ENCODE assay signal across 18 cellular contexts in genomic region chr20:17772005-17772343, GRCh38.
A peak's percentile ranks its signal among the peaks of the same experiment; 100 is the strongest.
DNase-seq lines count a peak whose midpoint lies in the region; ATAC-seq, FAIRE-seq and TF ChIP-seq lines count a peak whose summit lies in the region.
"Had no signal": no experiment of that assay in that cellular context is flagged by ENCODE, and none has a peak within 500 bp of the region (broad histone marks: within the 10 kb centered on the region; RNA-seq: fewer than 3 reads in every experiment).

No MANE protein-coding gene starts in this region.

- H3K4me1 ChIP-seq in H1 (replicated peaks in 1 of 4; ENCODE audit: control insufficient read depth in 3 of 4, insufficient read depth in 4 of 4, low read length in 3 of 4) (peaks cover 0 to 2% (median 1%) of the 10 kb centered on the region in 4 experiments; a peak in 2 of 7 replicates), upper lobe of right lung (peaks cover 3% of the 10 kb centered on the region), colonic mucosa (no peaks in the 10 kb centered on the region), sigmoid colon (no peaks in the 10 kb centered on the region)

- CTCF ChIA-PET in activated naive CD4-positive, alpha-beta T cell treated with anti-CD3 and anti-CD28 coated beads for 36 hours (lab: Charles Lee), result interaction anchor here (1.2 kb wide), 1 partner anchor 85 kb away, joined by 6 read pairs; no protein-coding TSS in a partner anchor
- CTCF ChIA-PET in H1 (lab: Charles Lee; ENCODE audit: partially characterized antibody), result interaction anchor here (0.8 to 1.6 kb wide), 3 partner anchors 16 to 167 kb away, joined by 3 read pairs; no protein-coding TSS in a partner anchor

- no peaks in the 10 kb centered on the region for H4K20me1 ChIP-seq in H1 (replicated peaks in 1 of 2; ENCODE audit: control insufficient read depth in 1 of 2, insufficient read depth in 2 of 2, low read length in 2 of 2)
- no peaks in the 10 kb centered on the region for H4K20me1 ChIP-seq in neural cell (ENCODE audit: insufficient read depth)

- H2AFZ ChIP-seq in H1 (ENCODE audit: low read length), result peak overlapping the region; percentile 36; the same call in 1 of the 2 replicates
- H2AFZ ChIP-seq in neural cell (ENCODE audit: low read depth, low read length), result peak overlapping the region; percentile 22

- TF ChIP-seq RAD21 in H1 (IDR thresholded peaks at IDR 0.05 in 1 of 2, conservative IDR thresholded peaks at IDR 0.05 in 1 of 2; ENCODE audit: low read depth in 2 of 2, low read length in 2 of 2) (no peak), neural cell (conservative IDR thresholded peaks at IDR 0.05) (no peak)

- H3K27me3 Mint-ChIP-seq in activated naive CD4-positive, alpha-beta T cell treated with anti-CD3 and anti-CD28 coated beads, Interleukin-2, amount 50 U/mL, for 24 hours, result peaks cover 3% of the 10 kb centered on the region
- no peaks in the 10 kb centered on the region for H3K27me3 Mint-ChIP-seq in activated naive CD4-positive, alpha-beta T cell treated with anti-CD3 and anti-CD28 coated beads for 36 hours (ENCODE audit: low read depth)

- H3K4me3 ChIP-seq in H1 (ENCODE audit: extremely low read depth in 1 of 4, insufficient read depth in 2 of 4, low read depth in 3 of 4, low read length in 4 of 4) (no peak overlapping the region), neural cell (ENCODE audit: low read length) (no peak overlapping the region), upper lobe of right lung (no peak overlapping the region), colonic mucosa (no peak overlapping the region), sigmoid colon (no peak overlapping the region)

- intact Hi-C loops in activated naive CD4-positive, alpha-beta T cell treated with anti-CD3 and anti-CD28 coated beads for 36 hours (cut with micrococcal nuclease), result no loop called here
- intact Hi-C loops in upper lobe of right lung (cut with DNase I), result no loop called here
- intact Hi-C loops in colonic mucosa (cut with DNase I), result no loop called here
- intact Hi-C loops in sigmoid colon (cut with DNase I), result no loop called here

- no peaks in the 10 kb centered on the region for H3K4me1 Mint-ChIP-seq in activated naive CD4-positive, alpha-beta T cell treated with anti-CD3 and anti-CD28 coated beads, Interleukin-2, amount 50 U/mL, for 24 hours
- no peaks in the 10 kb centered on the region for H3K4me1 Mint-ChIP-seq in activated naive CD4-positive, alpha-beta T cell treated with anti-CD3 and anti-CD28 coated beads for 36 hours (ENCODE audit: low read depth)

- POLR2A ChIA-PET in H1 (lab: Charles Lee; ENCODE audit: partially characterized antibody), result no interaction called here

- no peak for TF ChIP-seq POLR2A in H1 (IDR thresholded peaks at IDR 0.05; ENCODE audit: control extremely low read depth in 1 of 2, low read depth in 2 of 2, low read length in 2 of 2)
- TF ChIP-seq POLR2A in sigmoid colon (IDR thresholded peaks at IDR 0.05), result no peak

- no peaks in the 10 kb centered on the region for H3K9me2 ChIP-seq in neural cell (ENCODE audit: insufficient read depth, low read length)

- H4K5ac ChIP-seq in H1 (ENCODE audit: insufficient read length, low read depth, low read length), result no peak overlapping the region

- H3K36me3 ChIP-seq in H1 (ENCODE audit: control insufficient read depth in 2 of 4, insufficient read depth in 4 of 4, low read length in 3 of 4) (no peaks in the 10 kb centered on the region), neural cell (ENCODE audit: insufficient read depth, low read length) (no peaks in the 10 kb centered on the region), upper lobe of right lung (no peaks in the 10 kb centered on the region), colonic mucosa (no peaks in the 10 kb centered on the region), sigmoid colon (no peaks in the 10 kb centered on the region)

- no peaks in the 10 kb centered on the region; the same call in 1 of the 2 replicates for H3K79me1 ChIP-seq in H1 (ENCODE audit: low read depth, low read length)

- no peak overlapping the region for H2BK120ac ChIP-seq in H1 (replicated peaks; ENCODE audit: low read depth, low read length)

- no peak overlapping the region for H3K4me2 ChIP-seq in H1 (ENCODE audit: insufficient read depth in 1 of 2, low read depth in 2 of 2, low read length in 2 of 2)
- H3K4me2 ChIP-seq in neural cell (ENCODE audit: low read length), result no peak overlapping the region

- no peak overlapping the region for H3K9ac ChIP-seq in H1 (replicated peaks in 1 of 4; ENCODE audit: extremely low read depth in 1 of 4, low read depth in 3 of 4, low read length in 3 of 4)
- no peak overlapping the region for H3K9ac ChIP-seq in neural cell (ENCODE audit: low read length)
- no peak overlapping the region for H3K9ac ChIP-seq in colonic mucosa (ENCODE audit: low read depth in 2 of 2, low read length in 2 of 2)

- TF ChIP-seq EP300 in H1 (IDR thresholded peaks at IDR 0.05; ENCODE audit: borderline replicate concordance in 1 of 2, low read depth in 2 of 2, low read length in 2 of 2), result no peak
- TF ChIP-seq EP300 in neural cell (conservative IDR thresholded peaks at IDR 0.05; ENCODE audit: poor library complexity, severe bottlenecking), result no peak
- no peak for TF ChIP-seq EP300 in sigmoid colon (IDR thresholded peaks at IDR 0.05)

- H2BK5ac ChIP-seq in H1 (ENCODE audit: low read depth, low read length), result no peak overlapping the region

- H3K27ac Mint-ChIP-seq in activated naive CD4-positive, alpha-beta T cell treated with anti-CD3 and anti-CD28 coated beads, Interleukin-2, amount 50 U/mL, for 24 hours, result peak overlapping the region; percentile 10
- H3K27ac Mint-ChIP-seq in activated naive CD4-positive, alpha-beta T cell treated with anti-CD3 and anti-CD28 coated beads for 36 hours, result no peak overlapping the region
- H3K27ac Mint-ChIP-seq: H9 had no signal

- H4K91ac ChIP-seq in H1 (replicated peaks; ENCODE audit: insufficient read length, low read length), result no peak overlapping the region

- H3K36me3 Mint-ChIP-seq in activated naive CD4-positive, alpha-beta T cell treated with anti-CD3 and anti-CD28 coated beads, Interleukin-2, amount 50 U/mL, for 24 hours, result no peaks in the 10 kb centered on the region
- H3K36me3 Mint-ChIP-seq in activated naive CD4-positive, alpha-beta T cell treated with anti-CD3 and anti-CD28 coated beads for 36 hours (ENCODE audit: low read depth), result no peaks in the 10 kb centered on the region

- H2AK5ac ChIP-seq in H1 (ENCODE audit: low read depth, low read length), result no peak overlapping the region

- no peak overlapping the region for H4K8ac ChIP-seq in H1 (ENCODE audit: extremely low read depth, insufficient read depth, low read length)

- H2BK15ac ChIP-seq in H1 (ENCODE audit: low read length), result no peak overlapping the region

- no peaks in the 10 kb centered on the region for H3K9me3 Mint-ChIP-seq in activated naive CD4-positive, alpha-beta T cell treated with anti-CD3 and anti-CD28 coated beads, Interleukin-2, amount 50 U/mL, for 24 hours
- H3K9me3 Mint-ChIP-seq in activated naive CD4-positive, alpha-beta T cell treated with anti-CD3 and anti-CD28 coated beads for 36 hours, result no peaks in the 10 kb centered on the region

- TF ChIP-seq CTCF in H1 (IDR thresholded peaks at IDR 0.05; ENCODE audit: control extremely low read depth in 1 of 3, insufficient read depth in 1 of 3, low read depth in 1 of 3, low read length in 3 of 3) (no peak), neural cell (IDR thresholded peaks at IDR 0.05; ENCODE audit: poor library complexity, severe bottlenecking) (no peak), upper lobe of right lung (IDR thresholded peaks at IDR 0.05) (no peak), colonic mucosa (IDR thresholded peaks at IDR 0.05) (no peak), sigmoid colon (IDR thresholded peaks at IDR 0.05) (no peak)

- no peak overlapping the region for H3K23ac ChIP-seq in H1 (ENCODE audit: insufficient read length)

- ATAC-seq in upper lobe of right lung, result no peak
- no peak for ATAC-seq in GM18907 (IDR thresholded peaks at IDR 0.05; ENCODE audit: unreplicated experiment)
- ATAC-seq: PC-3 had no signal

- no peaks in the 10 kb centered on the region for H3K23me2 ChIP-seq in H1 (ENCODE audit: low read depth, low read length)

- H2BK12ac ChIP-seq in H1 (ENCODE audit: low read depth, low read length), result no peak overlapping the region

- H2BK20ac ChIP-seq in H1 (ENCODE audit: low read length), result no peak overlapping the region; the same call in 1 of the 2 replicates

- H3K9me3 ChIP-seq in H1 (ENCODE audit: insufficient read depth in 2 of 2, low read depth in 1 of 2, low read length in 1 of 2), result no peaks in the 10 kb centered on the region
- H3K9me3 ChIP-seq in neural cell (ENCODE audit: low read length), result no peaks in the 10 kb centered on the region
- H3K9me3 ChIP-seq in upper lobe of right lung, result no peaks in the 10 kb centered on the region
- H3K9me3 ChIP-seq in colonic mucosa, result no peaks in the 10 kb centered on the region
- no peaks in the 10 kb centered on the region for H3K9me3 ChIP-seq in sigmoid colon

- no peak overlapping the region for H3K56ac ChIP-seq in H1 (replicated peaks; ENCODE audit: insufficient read length, low read depth, low read length)

- FAIRE-seq in H1 (lab: Jason Lieb, UNC), result no peak
- FAIRE-seq: HTR-8/SVneo had no signal

- H3K27ac ChIP-seq in H1 (ENCODE audit: low read depth, low read length), result no peak overlapping the region
- H3K27ac ChIP-seq in neural cell (ENCODE audit: low read length), result no peak overlapping the region
- H3K27ac ChIP-seq in upper lobe of right lung, result peak overlapping the region; percentile 20
- no peak overlapping the region for H3K27ac ChIP-seq in colonic mucosa
- H3K27ac ChIP-seq in sigmoid colon, result no peak overlapping the region

- no peak overlapping the region for H3K14ac ChIP-seq in H1 (ENCODE audit: insufficient read length)

- H3K79me2 ChIP-seq in H1 (ENCODE audit: control insufficient read depth in 1 of 2, insufficient read depth in 2 of 2, low read length in 2 of 2), result no peaks in the 10 kb centered on the region
- no peaks in the 10 kb centered on the region for H3K79me2 ChIP-seq in neural cell (replicated peaks; ENCODE audit: insufficient read depth, low read length)

- H3K27me3 ChIP-seq in H1 (replicated peaks in 1 of 4; ENCODE audit: control insufficient read depth in 3 of 4, extremely low read depth in 1 of 4, insufficient read depth in 3 of 4, low read length in 3 of 4) (no peaks in the 10 kb centered on the region), neural cell (ENCODE audit: insufficient read depth, low read depth, low read length) (no peaks in the 10 kb centered on the region), upper lobe of right lung (no peaks in the 10 kb centered on the region), colonic mucosa (no peaks in the 10 kb centered on the region), sigmoid colon (no peaks in the 10 kb centered on the region)

- H3F3A ChIP-seq in neural cell (ENCODE audit: insufficient read depth, low read length, poor library complexity, severe bottlenecking), result no peaks in the 10 kb centered on the region

- H3K4me3 Mint-ChIP-seq in activated naive CD4-positive, alpha-beta T cell treated with anti-CD3 and anti-CD28 coated beads, Interleukin-2, amount 50 U/mL, for 24 hours, result no peak overlapping the region
- H3K4me3 Mint-ChIP-seq in activated naive CD4-positive, alpha-beta T cell treated with anti-CD3 and anti-CD28 coated beads for 36 hours, result no peak overlapping the region
- H3K4me3 Mint-ChIP-seq: H9 had no signal

- WGBS in H1 (ENCODE audit: extremely low coverage in 1 of 2, insufficient coverage in 1 of 2, insufficient read length in 1 of 2, insufficient replicate concordance in 2 of 2, low coverage in 1 of 2, low lambda C conversion rate in 2 of 2, missing lambda C conversion rate in 1 of 2), 2 experiments, result 54% methylated on average over 3 of the region's 3 CpGs; no CpG with 5 or more reads in 1 of the 2 experiments
- WGBS in sigmoid colon, 2 donors, result 68% methylated on average over 3 of the region's 3 CpGs

- DNase-seq in activated naive CD4-positive, alpha-beta T cell treated with anti-CD3 and anti-CD28 coated beads for 36 hours, result no peak
- no peak for DNase-seq in H1 (ENCODE audit: low read depth in 1 of 2, low spot score in 2 of 2)
- DNase-seq in upper lobe of right lung, result no peak
- no peak for DNase-seq in colonic mucosa
- DNase-seq in sigmoid colon, result no peak
- DNase-seq: EL, H9, IMR-90, Karpas-422, MV-4-11, NCI-H2029 treated with DMSO at 0.1 percent for 48 hours, NCI-H2171 treated with DMSO at 0.1 percent for 48 hours, PC-3, Right ventricle myocardium superior had no signal

- no peak overlapping the region for H3K4ac ChIP-seq in H1 (replicated peaks; ENCODE audit: insufficient read length, low read depth, low read length)

- no peak overlapping the region for H3K18ac ChIP-seq in H1 (ENCODE audit: extremely low read depth, low read length)
